21 cellular contexts compared by ENCODE assay signal in the genomic region with DNA sequence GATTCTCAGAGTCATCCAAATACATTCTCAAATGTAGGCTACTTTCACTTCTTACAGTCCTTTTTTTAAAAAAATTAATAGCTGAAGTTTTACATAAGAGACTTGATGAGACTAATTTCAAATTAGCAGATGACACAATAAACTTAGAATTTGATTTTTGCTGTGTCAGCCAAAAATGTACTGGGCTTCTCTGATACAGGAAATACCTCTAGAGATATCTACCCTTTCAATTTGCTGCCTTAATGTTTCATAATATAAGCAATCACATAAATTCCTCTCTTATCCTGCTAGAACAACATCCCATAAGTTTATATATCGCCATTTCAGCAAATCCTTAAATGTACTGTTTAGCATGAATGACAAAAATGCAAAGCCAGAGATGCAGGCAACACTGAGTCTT.
"Had no signal": no experiment of that assay in that cellular context is flagged by ENCODE, and none has a peak within 500 bp of the region (broad histone marks: within the 10 kb centered on the region; RNA-seq: fewer than 3 reads in every experiment).

No MANE protein-coding gene starts in this region.

- H3K9ac ChIP-seq: neural progenitor cell had no signal

- H3K4me2 ChIP-seq: hepatocyte, neural progenitor cell, smooth muscle cell had no signal

- H3K36me3 Mint-ChIP-seq: mesothelial cell of epicardium, natural killer cell, neural progenitor cell had no signal

- ATAC-seq: esophagus mucosa, gastroesophageal sphincter, natural killer cell, pancreas, right cardiac atrium had no signal

- H3K9me3 ChIP-seq: gastroesophageal sphincter, pancreas, suprapubic skin, thyroid gland, upper lobe of left lung, uterus had no signal

- H3K27me3 ChIP-seq: gastroesophageal sphincter, hepatocyte, neural progenitor cell, pancreas, suprapubic skin, thyroid gland, upper lobe of left lung, uterus had no signal

- H3K27ac Mint-ChIP-seq: mesothelial cell of epicardium, natural killer cell, neural progenitor cell, progenitor cell of endocrine pancreas had no signal

- H3K27me3 Mint-ChIP-seq: progenitor cell of endocrine pancreas had no signal

- H3K4me1 Mint-ChIP-seq: natural killer cell, neural progenitor cell had no signal

- H3K4me3 ChIP-seq: gastroesophageal sphincter, hepatocyte, neural progenitor cell, pancreas, smooth muscle cell, suprapubic skin, thyroid gland, upper lobe of left lung, uterus had no signal

- H3K27ac ChIP-seq: gastroesophageal sphincter, hepatocyte, neural progenitor cell, pancreas, suprapubic skin, thyroid gland, upper lobe of left lung, uterus had no signal

- H3K4me3 Mint-ChIP-seq: mesothelial cell of epicardium, natural killer cell, neural progenitor cell had no signal

- H3K9me3 Mint-ChIP-seq: neural progenitor cell had no signal

- DNase-seq: cortex of kidney; effector memory CD4-positive, alpha-beta T cell; foreskin fibroblast; head of caudate nucleus; natural killer cell; nucleus accumbens; pancreas; right cardiac atrium; stimulated activated CD4-positive, alpha-beta T cell treated with anti-CD3 and anti-CD28 coated beads, Interleukin-2, amount 100 ng/mL, for 48 hours; stimulated activated naive CD4-positive, alpha-beta T cell treated with Interleukin-2 at 50 U/mL for 16 hours; thyroid gland; upper lobe of left lung; uterus had no signal

- H3K79me2 ChIP-seq: hepatocyte had no signal

- H3K36me3 ChIP-seq: gastroesophageal sphincter, neural progenitor cell, pancreas, suprapubic skin, thyroid gland, upper lobe of left lung, uterus had no signal

- H3K4me1 ChIP-seq: gastroesophageal sphincter, neural progenitor cell, pancreas, suprapubic skin, thyroid gland, upper lobe of left lung, uterus had no signal

- H2AFZ ChIP-seq: hepatocyte, neural progenitor cell had no signal
